In genomic region chr19:56839665-56840451, GRCh38 we compare ENCODE assay signal across 8 cellular contexts. TPM values are rescaled to one million over a fixed set of nuclear protein-coding genes. Genes with fewer than 3 reads are reported as not detected.
DNase-seq lines count a peak whose midpoint lies in the region; ATAC-seq and TF ChIP-seq lines count a peak whose summit lies in the region.

No MANE protein-coding gene starts in this region.

- intact Hi-C loops in colonic mucosa (cut with DNase I), result no loop called here
- intact Hi-C loops in testis (cut with DNase I; ENCODE audit: low total_unique reads), result no loop called here

- no peak for TF ChIP-seq RAD21 in liver (IDR thresholded peaks at IDR 0.05)

- TF ChIP-seq POLR2A in testis (IDR thresholded peaks at IDR 0.05), result no peak

- no peak overlapping the region for H3K9ac ChIP-seq in colonic mucosa (ENCODE audit: low read depth in 2 of 2, low read length in 2 of 2)
- H3K9ac ChIP-seq in liver (ENCODE audit: low read depth in 1 of 2, low read length in 2 of 2), result peak overlapping the region in 1 of 2 donors; percentile 33

- H3K9me3 ChIP-seq in colonic mucosa (no peaks in the 10 kb centered on the region), liver (ENCODE audit: control insufficient read depth in 4 of 4, low read length in 3 of 4) (peaks cover 0 to 9% (median under 1%) of the 10 kb centered on the region in 4 donors), testis (no peaks in the 10 kb centered on the region)

- H3K27ac ChIP-seq in colonic mucosa (no peak overlapping the region), liver (ENCODE audit: low read depth in 1 of 2, low read length in 2 of 2) (peak overlapping the region; percentile 48 to 60), testis (peak overlapping the region; percentile 82 to 83)

- TF ChIP-seq CTCF in colonic mucosa (IDR thresholded peaks at IDR 0.05) (no peak), liver (IDR thresholded peaks at IDR 0.05; ENCODE audit: low read depth, low read length, missing input control) (no peak), testis (IDR thresholded peaks at IDR 0.05) (no peak)

- H3K4me1 ChIP-seq in colonic mucosa, result no peaks in the 10 kb centered on the region
- H3K4me1 ChIP-seq in liver (ENCODE audit: control insufficient read depth in 4 of 4, insufficient read depth in 4 of 4, low read length in 3 of 4), result peaks cover 0 to 20% (median 3%) of the 10 kb centered on the region in 4 donors
- peaks cover 9% of the 10 kb centered on the region for H3K4me1 ChIP-seq in testis

- H3K4me3 ChIP-seq in colonic mucosa, result peak overlapping the region; percentile 17
- H3K4me3 ChIP-seq in liver (ENCODE audit: low read depth in 1 of 3, low read length in 3 of 3), result peak overlapping the region; percentile 39 to 48 (median 45)
- H3K4me3 ChIP-seq in testis, result peak overlapping the region; percentile 59 to 82

- ATAC-seq in GM18861 (IDR thresholded peaks at IDR 0.05; ENCODE audit: unreplicated experiment) (no peak), GM21526 (IDR thresholded peaks at IDR 0.05; ENCODE audit: low FRiP score, unreplicated experiment) (no peak)

- H3K36me3 ChIP-seq in colonic mucosa, result no peaks in the 10 kb centered on the region
- H3K36me3 ChIP-seq in liver (ENCODE audit: control insufficient read depth in 4 of 4, insufficient read depth in 3 of 4, low read depth in 1 of 4, low read length in 3 of 4), result no peaks in the 10 kb centered on the region
- H3K36me3 ChIP-seq in testis (ENCODE audit: low read depth, missing control alignments), result no peaks in the 10 kb centered on the region

- DNase-seq in NCI-H2227 treated with DMSO at 0.1 percent for 48 hours (lab: John Stamatoyannopoulos, UW) (peak; percentile 100), colonic mucosa (peak; percentile 68), testis (peak; percentile 98), RKO (ENCODE audit: low spot score) (no peak)
- no peak for DNase-seq in stimulated activated naive CD4-positive, alpha-beta T cell treated with Interleukin-2 at 50 U/mL for 16 hours (lab: John Stamatoyannopoulos, UW)

- no peaks in the 10 kb centered on the region for H3K27me3 ChIP-seq in colonic mucosa
- H3K27me3 ChIP-seq in liver (ENCODE audit: control insufficient read depth in 4 of 4, insufficient read depth in 4 of 4, low read length in 3 of 4), result no peaks in the 10 kb centered on the region
- no peaks in the 10 kb centered on the region for H3K27me3 ChIP-seq in testis

- 51% methylated on average over 48 of the region's 48 CpGs for WGBS in liver
- 30 to 60% methylated on average over 2 to 43 of the region's 48 CpGs for WGBS in testis, 2 donors

TF ChIP-seq in liver, 16 proteins besides CTCF, POLR2A, EP300 and RAD21:
- TF ChIP-seq SP1 (IDR thresholded peaks at IDR 0.05) (no peak), NR2F2 (IDR thresholded peaks at IDR 0.05) (no peak), GABPA (IDR thresholded peaks at IDR 0.05 in 1 of 2, conservative IDR thresholded peaks at IDR 0.05 in 1 of 2) (peak in 1 of 2 donors; percentile 33), EGR1 (IDR thresholded peaks at IDR 0.05; ENCODE audit: low read depth in 2 of 2) (no peak), RXRA (IDR thresholded peaks at IDR 0.05) (peak in 1 of 2 donors; percentile 4)

RNA-seq across cellular contexts. Expression of gene PEG3, which starts 0.7 kb away (rescaled TPM):
- total RNA-seq in colonic mucosa (1 to 10 TPM; 1.4 to 2.8 TPM), liver (100 to 1,000 TPM in 1 of 2 donors, 10 to 100 TPM in 1; 12.8 to 188 TPM), testis (100 to 1,000 TPM; 155 to 160 TPM)
- polyA plus RNA-seq in liver (1 to 10 TPM; 2.2 to 2.5 TPM), testis (ENCODE audit: insufficient read depth, low read depth, low replicate concordance) (65.9 TPM)

RNA-seq across cellular contexts. Expression of gene ZIM2, which starts 0.7 kb away (rescaled TPM):
- total RNA-seq in colonic mucosa (not detected), liver (1 to 10 TPM in 1 of 2 donors, under 1 TPM in 1; 0.33 to 3.2 TPM), testis (10 to 100 TPM; 12.9 to 18.3 TPM)
- polyA plus RNA-seq in liver (under 1 TPM in 1 of 2 donors, not detected in 1; 0.03 TPM), testis (ENCODE audit: insufficient read depth, low read depth, low replicate concordance) (9.7 TPM)

Comparison
In these comparisons a context has a peak if more than half of its experiments do, and no peak if none do; other contexts are left out.
1. DNase-seq: peak in NCI-H2227 treated with DMSO at 0.1 percent for 48 hours (single experiment), colonic mucosa (single experiment) and testis (single experiment); none in stimulated activated naive CD4-positive, alpha-beta T cell treated with Interleukin-2 at 50 U/mL for 16 hours (single experiment) and RKO (single experiment).
2. H3K4me3 ChIP-seq: peak in every context shown above with its lines; median percentile 70 in testis; 45 in liver; 17 in colonic mucosa.